20 cellular contexts compared by ENCODE assay signal in the genomic region with DNA sequence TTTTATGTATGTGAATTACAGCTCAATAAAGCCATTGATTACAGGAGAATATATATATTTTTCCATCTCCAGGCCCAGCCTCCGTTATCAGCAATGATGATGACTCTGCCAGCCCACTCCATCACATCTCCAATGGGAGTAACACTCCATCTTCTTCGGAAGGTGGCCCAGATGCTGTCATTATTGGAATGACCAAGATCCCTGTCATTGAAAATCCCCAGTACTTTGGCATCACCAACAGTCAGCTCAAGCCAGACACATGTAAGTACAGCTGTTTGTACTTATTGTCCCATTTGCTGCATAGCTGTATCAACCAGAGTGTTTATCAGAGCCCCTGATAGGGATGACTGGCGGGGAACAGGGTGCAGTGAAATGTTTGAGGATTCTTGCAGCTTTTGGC.
"Had no signal": no experiment of that assay in that cellular context is flagged by ENCODE, and none has a peak within 500 bp of the region (broad histone marks: within the 10 kb centered on the region; RNA-seq: fewer than 3 reads in every experiment).

No MANE protein-coding gene starts in this region.

- H3K4me1 ChIP-seq: colonic mucosa, spleen, testis, upper lobe of right lung had no signal

- H3K27me3 ChIP-seq: colonic mucosa, esophagus squamous epithelium, left lung, spleen, testis, tibial nerve, upper lobe of right lung, vagina had no signal

- H3K27ac Mint-ChIP-seq: naive thymus-derived CD4-positive, alpha-beta T cell; nephron progenitor cell; stimulated activated naive B cell treated with anti-CD40 and anti-IgM and Interleukin-4, amounts not matched to agents 10 μg/mL and 1 μg/mL and 100 μg/mL, for 72 hours; stimulated activated naive CD8-positive, alpha-beta T cell treated with anti-CD3 and anti-CD28 coated beads, Interleukin-15, amount 100 ng/mL, for 72 hours had no signal

- H3K4me1 Mint-ChIP-seq: stimulated activated naive B cell treated with anti-CD40 and anti-IgM and Interleukin-4, amounts not matched to agents 10 μg/mL and 1 μg/mL and 100 μg/mL, for 72 hours; stimulated activated naive CD8-positive, alpha-beta T cell treated with anti-CD3 and anti-CD28 coated beads, Interleukin-15, amount 100 ng/mL, for 72 hours had no signal

- H3K36me3 Mint-ChIP-seq: naive thymus-derived CD4-positive, alpha-beta T cell; stimulated activated naive B cell treated with anti-CD40 and anti-IgM and Interleukin-4, amounts not matched to agents 10 μg/mL and 1 μg/mL and 100 μg/mL, for 72 hours had no signal

- H3K9me3 ChIP-seq: colonic mucosa, esophagus squamous epithelium, left lung, spleen, testis, tibial nerve, upper lobe of right lung, vagina had no signal

- H3K27ac ChIP-seq: colonic mucosa, esophagus squamous epithelium, left lung, spleen, testis, tibial nerve, upper lobe of right lung, vagina had no signal

- DNase-seq: colonic mucosa; esophagus squamous epithelium; head of caudate nucleus; hypothalamus; islet precursor cell; left lung; mesendoderm; naive thymus-derived CD4-positive, alpha-beta T cell; nephron progenitor cell; posterior cingulate gyrus; spleen; stimulated activated CD4-positive, alpha-beta T cell treated with anti-CD3 and anti-CD28 coated beads, Interleukin-15, amount 100 ng/mL, for 24 hours; stimulated activated CD4-positive, alpha-beta T cell treated with anti-CD3 and anti-CD28 coated beads, Interleukin-1b, Interleukin-23, amount 100 ng/mL, for 48 hours; stimulated activated CD4-positive, alpha-beta T cell treated with anti-CD3 and anti-CD28 coated beads, Interleukin-4, amount 100 ng/mL, for 4 hours; stimulated activated naive B cell treated with anti-CD40 and anti-IgM and Interleukin-4, amounts not matched to agents 10 μg/mL and 1 μg/mL and 100 μg/mL, for 72 hours; stimulated activated naive CD8-positive, alpha-beta T cell treated with anti-CD3 and anti-CD28 coated beads, Interleukin-15, amount 100 ng/mL, for 72 hours; testis; upper lobe of right lung had no signal

- H3K9me3 Mint-ChIP-seq: nephron progenitor cell; stimulated activated naive CD8-positive, alpha-beta T cell treated with anti-CD3 and anti-CD28 coated beads, Interleukin-15, amount 100 ng/mL, for 72 hours had no signal

- ATAC-seq: left lung; naive thymus-derived CD4-positive, alpha-beta T cell; stimulated activated naive B cell treated with anti-CD40 and anti-IgM and Interleukin-4, amounts not matched to agents 10 μg/mL and 1 μg/mL and 100 μg/mL, for 72 hours; stimulated activated naive CD8-positive, alpha-beta T cell treated with anti-CD3 and anti-CD28 coated beads, Interleukin-15, amount 100 ng/mL, for 72 hours; upper lobe of right lung had no signal

- H3K36me3 ChIP-seq: colonic mucosa, esophagus squamous epithelium, left lung, spleen, tibial nerve, upper lobe of right lung, vagina had no signal

- H3K4me3 ChIP-seq: colonic mucosa, esophagus squamous epithelium, left lung, spleen, testis, tibial nerve, upper lobe of right lung, vagina had no signal

- H3K4me3 Mint-ChIP-seq: naive thymus-derived CD4-positive, alpha-beta T cell; nephron progenitor cell; stimulated activated naive B cell treated with anti-CD40 and anti-IgM and Interleukin-4, amounts not matched to agents 10 μg/mL and 1 μg/mL and 100 μg/mL, for 72 hours; stimulated activated naive CD8-positive, alpha-beta T cell treated with anti-CD3 and anti-CD28 coated beads, Interleukin-15, amount 100 ng/mL, for 72 hours had no signal
